In genomic region chr1:12438349-12438924, GRCh38 we compare ENCODE assay signal across 10 cellular contexts.
DNase-seq lines count a peak whose midpoint lies in the region; ATAC-seq and TF ChIP-seq lines count a peak whose summit lies in the region.
"Had no signal": no experiment of that assay in that cellular context is flagged by ENCODE, and none has a peak within 500 bp of the region (broad histone marks: within the 10 kb centered on the region; RNA-seq: fewer than 3 reads in every experiment).

No MANE protein-coding gene starts in this region.

- H3K36me3 Mint-ChIP-seq in activated T-helper 2 cell treated with anti-CD3 and anti-CD28 coated beads, Interferon-gamma antibody, Interleukin-2, Interleukin-4, amounts not matched to agents 10 μg/mL and 5 μg/mL and 100 μg/mL, durations not matched to agents 14 hours and 24 hours and 36 hours (ENCODE audit: low read depth): peaks cover 53% of the 10 kb centered on the region

- peak; percentile 48 for DNase-seq in activated T-helper 2 cell treated with anti-CD3 and anti-CD28 coated beads, Interferon-gamma antibody, Interleukin-2, Interleukin-4, amounts not matched to agents 10 μg/mL and 5 μg/mL and 100 μg/mL, durations not matched to agents 14 hours and 24 hours and 36 hours (ENCODE audit: low spot score)
- DNase-seq in prostate gland (ENCODE audit: low spot score) (no peak), NCI-H2107 treated with DMSO at 0.1 percent for 48 hours (lab: John Stamatoyannopoulos, UW; ENCODE audit: unreplicated experiment) (no peak), testis (no peak), NCI-H69 (lab: John Stamatoyannopoulos, UW) (no peak), NCI-H1417 treated with DMSO at 0.1 percent for 48 hours (lab: John Stamatoyannopoulos, UW) (no peak)
- DNase-seq: left lung, NCI-H1417 had no signal

- ATAC-seq in GM18520 (IDR thresholded peaks at IDR 0.05; ENCODE audit: unreplicated experiment) (peak; percentile 39), HG03565 (IDR thresholded peaks at IDR 0.05; ENCODE audit: unreplicated experiment) (peak; percentile 27)
- ATAC-seq: left lung had no signal

- WGBS in prostate gland: 59% methylated on average over 7 of the region's 7 CpGs
- 86 to 88% methylated on average over 7 of the region's 7 CpGs for WGBS in testis, 2 donors

- H3K27ac Mint-ChIP-seq in activated T-helper 2 cell treated with anti-CD3 and anti-CD28 coated beads, Interferon-gamma antibody, Interleukin-2, Interleukin-4, amounts not matched to agents 10 μg/mL and 5 μg/mL and 100 μg/mL, durations not matched to agents 14 hours and 24 hours and 36 hours: peak overlapping the region; percentile 76

- no peak for TF ChIP-seq CTCF in prostate gland (IDR thresholded peaks at IDR 0.05)
- no peak for TF ChIP-seq CTCF in testis (IDR thresholded peaks at IDR 0.05)

- H3K4me1 ChIP-seq in prostate gland (replicated peaks): peaks cover 11% of the 10 kb centered on the region
- H3K4me1 ChIP-seq in testis: peaks cover 14% of the 10 kb centered on the region

- H3K27me3 ChIP-seq in prostate gland (replicated peaks; ENCODE audit: insufficient read depth): no peaks in the 10 kb centered on the region
- no peaks in the 10 kb centered on the region for H3K27me3 ChIP-seq in testis
- H3K27me3 ChIP-seq: left lung had no signal

- TF ChIP-seq POLR2A in prostate gland (IDR thresholded peaks at IDR 0.05): no peak
- TF ChIP-seq POLR2A in testis (IDR thresholded peaks at IDR 0.05): no peak

- no peak overlapping the region for H3K4me3 Mint-ChIP-seq in activated T-helper 2 cell treated with anti-CD3 and anti-CD28 coated beads, Interferon-gamma antibody, Interleukin-2, Interleukin-4, amounts not matched to agents 10 μg/mL and 5 μg/mL and 100 μg/mL, durations not matched to agents 14 hours and 24 hours and 36 hours (ENCODE audit: low read depth)

- intact Hi-C loops in activated T-helper 2 cell treated with anti-CD3 and anti-CD28 coated beads, Interferon-gamma antibody, Interleukin-2, Interleukin-4, amounts not matched to agents 10 μg/mL and 5 μg/mL and 100 μg/mL, durations not matched to agents 14 hours and 24 hours and 36 hours (cut with micrococcal nuclease): loop anchor here (10.0 kb wide), 1 partner anchor 374 kb away; the partner anchor contains the start of gene TNFRSF8
- intact Hi-C loops in prostate gland (cut with DNase I): no loop called here
- intact Hi-C loops in testis (cut with DNase I; ENCODE audit: low total_unique reads): no loop called here

- H3K9me3 ChIP-seq in prostate gland (no peaks in the 10 kb centered on the region), testis (no peaks in the 10 kb centered on the region)
- H3K9me3 ChIP-seq: left lung had no signal

- no peaks in the 10 kb centered on the region for H3K27me3 Mint-ChIP-seq in activated T-helper 2 cell treated with anti-CD3 and anti-CD28 coated beads, Interferon-gamma antibody, Interleukin-2, Interleukin-4, amounts not matched to agents 10 μg/mL and 5 μg/mL and 100 μg/mL, durations not matched to agents 14 hours and 24 hours and 36 hours (ENCODE audit: low read depth)

- H3K4me1 Mint-ChIP-seq in activated T-helper 2 cell treated with anti-CD3 and anti-CD28 coated beads, Interferon-gamma antibody, Interleukin-2, Interleukin-4, amounts not matched to agents 10 μg/mL and 5 μg/mL and 100 μg/mL, durations not matched to agents 14 hours and 24 hours and 36 hours (ENCODE audit: low read depth): peaks cover 83% of the 10 kb centered on the region

- peak overlapping the region; percentile 21 to 37 for H3K27ac ChIP-seq in prostate gland
- peak overlapping the region in 1 of 2 donors; percentile 26 for H3K27ac ChIP-seq in testis

- H3K4me3 ChIP-seq in prostate gland (no peak overlapping the region), testis (no peak overlapping the region)
- H3K4me3 ChIP-seq: left lung had no signal

- H3K36me3 ChIP-seq in prostate gland: no peaks in the 10 kb centered on the region
- no peaks in the 10 kb centered on the region for H3K36me3 ChIP-seq in testis (ENCODE audit: low read depth, missing control alignments)

- peaks cover 15% of the 10 kb centered on the region for H3K9me3 Mint-ChIP-seq in activated T-helper 2 cell treated with anti-CD3 and anti-CD28 coated beads, Interferon-gamma antibody, Interleukin-2, Interleukin-4, amounts not matched to agents 10 μg/mL and 5 μg/mL and 100 μg/mL, durations not matched to agents 14 hours and 24 hours and 36 hours
